In genomic region chr5:150613991-150614650, GRCh38 we compare ENCODE assay signal across 17 cellular contexts. TPM values are rescaled to one million over a fixed set of nuclear protein-coding genes. Genes with fewer than 3 reads are reported as not detected.
DNase-seq lines count a peak whose midpoint lies in the region; ATAC-seq and TF ChIP-seq lines count a peak whose summit lies in the region.
"Had no signal": no experiment of that assay in that cellular context is flagged by ENCODE, and none has a peak within 500 bp of the region (broad histone marks: within the 10 kb centered on the region; RNA-seq: fewer than 3 reads in every experiment).

No MANE protein-coding gene starts in this region.

- intact Hi-C loops in dorsolateral prefrontal cortex (cut with DNase I), result no loop called here

- H3K4me1 Mint-ChIP-seq in nephron, result peaks cover 77% of the 10 kb centered on the region
- H3K4me1 Mint-ChIP-seq: central memory CD8-positive, alpha-beta T cell had no signal

- H3K4me3 ChIP-seq in BLaER1 (0 out of 2 replicates have a peak overlapping the region, but pooled peaks have one; percentile 22), NB4 (ENCODE audit: low read depth, low read length) (no peak overlapping the region), epithelial cell of esophagus (ENCODE audit: low read length) (no peak overlapping the region), dorsolateral prefrontal cortex (no peak overlapping the region)
- H3K4me3 ChIP-seq: suprapubic skin had no signal

- no peak for ATAC-seq in GM18511 (IDR thresholded peaks at IDR 0.05; ENCODE audit: unreplicated experiment)

- H3K27ac ChIP-seq in BLaER1, result peak overlapping the region; percentile 67
- H3K27ac ChIP-seq in dorsolateral prefrontal cortex, result peak overlapping the region in 8 of 59 donors; percentile 9 to 71 (median 38)
- H3K27ac ChIP-seq: suprapubic skin had no signal

- peaks cover 5% of the 10 kb centered on the region for H3K36me3 Mint-ChIP-seq in nephron (ENCODE audit: low read depth)

- peak overlapping the region in 2 of 3 experiments; percentile 87 to 88 for H3K27ac Mint-ChIP-seq in nephron

- H3K27me3 ChIP-seq in BLaER1, result no peaks in the 10 kb centered on the region
- no peaks in the 10 kb centered on the region for H3K27me3 ChIP-seq in dorsolateral prefrontal cortex
- H3K27me3 ChIP-seq: suprapubic skin had no signal

- TF ChIP-seq POLR2A in NB4 (IDR thresholded peaks at IDR 0.05; ENCODE audit: extremely low read depth, insufficient read length), result no peak

- peaks cover 4% of the 10 kb centered on the region for H3K27me3 Mint-ChIP-seq in nephron (ENCODE audit: low read depth)

- no peaks in the 10 kb centered on the region for H3K9me3 ChIP-seq in BLaER1
- H3K9me3 ChIP-seq: suprapubic skin had no signal

- no peaks in the 10 kb centered on the region for H4K20me1 ChIP-seq in BLaER1

- peaks cover 99% of the 10 kb centered on the region for H3K4me1 ChIP-seq in BLaER1

- H3K9ac ChIP-seq in BLaER1, result 0 out of 2 replicates have a peak overlapping the region, but pooled peaks have one; percentile 58
- H3K9ac ChIP-seq: parathyroid adenoma had no signal

- no peak for DNase-seq in NB4 (ENCODE audit: low read depth)
- no peak for DNase-seq in epithelial cell of esophagus (ENCODE audit: low read depth)
- no peak for DNase-seq in dorsolateral prefrontal cortex
- no peak for DNase-seq in activated effector memory CD4-positive, alpha-beta T cell treated with anti-CD3 and anti-CD28 coated beads, Interleukin-2, amount 50 U/mL, for 16 hours
- no peak for DNase-seq in A172 (ENCODE audit: low spot score)
- DNase-seq: activated T-cell treated with anti-CD3 and anti-CD28 coated beads, Interleukin-2, amount 50 U/mL, for 4 hours; AML-193; foreskin fibroblast; Karpas-422 had no signal

- H3K4me3 Mint-ChIP-seq in nephron, result no peak overlapping the region
- H3K4me3 Mint-ChIP-seq: activated T-cell treated with anti-CD3 and anti-CD28 coated beads, Interleukin-2, amount 50 U/mL, for 4 hours; central memory CD8-positive, alpha-beta T cell had no signal

- TF ChIP-seq CTCF in NB4 (IDR thresholded peaks at IDR 0.05; ENCODE audit: low read depth, low read length) (peak; percentile 22), epithelial cell of esophagus (IDR thresholded peaks at IDR 0.05; ENCODE audit: insufficient read depth, low read depth, low read length, missing control alignments) (peak; percentile 15), nephron (IDR thresholded peaks at IDR 0.05; ENCODE audit: unreplicated experiment in 3 of 3) (peak in 1 of 3 experiments; percentile 31), dorsolateral prefrontal cortex (IDR thresholded peaks at IDR 0.05 in 54 of 56, conservative IDR thresholded peaks at IDR 0.05 in 2 of 56; ENCODE audit: low read depth in 1 of 56, partially characterized antibody in 56 of 56) (no peak)

- H3K36me3 ChIP-seq in BLaER1, result no peaks in the 10 kb centered on the region
- H3K36me3 ChIP-seq: suprapubic skin had no signal

- peak overlapping the region; percentile 80 for H3K4me2 ChIP-seq in BLaER1

- no peaks in the 10 kb centered on the region for H3K9me3 Mint-ChIP-seq in nephron
- H3K9me3 Mint-ChIP-seq: activated T-cell treated with anti-CD3 and anti-CD28 coated beads, Interleukin-2, amount 50 U/mL, for 4 hours; central memory CD8-positive, alpha-beta T cell had no signal

RNA-seq across cellular contexts. Expression of gene SYNPO, which starts 26.3 kb away (rescaled TPM):
- 100 to 1,000 TPM in 116 of 120 experiments, 10 to 100 TPM in 4; 47.3 to 302 (median 180) TPM for total RNA-seq in dorsolateral prefrontal cortex
- total RNA-seq in A172 (2014; rRNA removed; shearing (Covaris generic)), result 7.2 and 9.0 TPM in 2 replicates

RNA-seq across cellular contexts. Expression of gene MYOZ3, which starts 46.9 kb away (rescaled TPM):
- total RNA-seq in dorsolateral prefrontal cortex, result 1 to 10 TPM in 119 of 120 experiments, under 1 TPM in 1; 0.60 to 9.2 (median 3.8) TPM
- 0.07 and 0.45 TPM in 2 replicates for total RNA-seq in A172 (2014; rRNA removed; shearing (Covaris generic))
- total RNA-seq: G401, RPMI7951 had no signal

Comparison
In these comparisons a context has a peak if more than half of its experiments do, and no peak if none do; other contexts are left out.
1. CTCF ChIP-seq: peak in NB4 (single experiment) and epithelial cell of esophagus (single experiment); none in dorsolateral prefrontal cortex (0 of 56).